19 cellular contexts compared by ENCODE assay signal in genomic region chr12:68821357-68822188, GRCh38. TPM values are rescaled to one million over a fixed set of nuclear protein-coding genes. Genes with fewer than 3 reads are reported as not detected.
DNase-seq lines count a peak whose midpoint lies in the region; ATAC-seq and TF ChIP-seq lines count a peak whose summit lies in the region.
"Had no signal": no experiment of that assay in that cellular context is flagged by ENCODE, and none has a peak within 500 bp of the region (broad histone marks: within the 10 kb centered on the region; RNA-seq: fewer than 3 reads in every experiment).

No MANE protein-coding gene starts in this region.

- H4K5ac ChIP-seq in mesendoderm (ENCODE audit: low read length), result no peak overlapping the region

- RAD21 ChIA-PET in HCT116 (lab: Charles Lee; ENCODE audit: low non-redundant PET in 1 of 2, low total read pairs in 2 of 2, uncharacterized antibody in 2 of 2, unreplicated experiment in 2 of 2), result no interaction called here

- POLR2A ChIA-PET in CD4-positive, alpha-beta memory T cell (lab: Charles Lee; ENCODE audit: partially characterized antibody), result interaction anchor here (3.3 kb wide), 1 partner anchor 9 kb away, joined by 15 read pairs; no protein-coding TSS in a partner anchor
- POLR2A ChIA-PET in HCT116 (lab: Charles Lee), result no interaction called here

- no peak overlapping the region for H3K56ac ChIP-seq in mesendoderm (ENCODE audit: low read length)

- no peak overlapping the region for H2AK5ac ChIP-seq in mesendoderm (ENCODE audit: low read length)

- BruUV-seq in HCT116 (replicated peaks; lab: Mats Ljungman, UMichigan), result no TSS peak

- H4K8ac ChIP-seq in mesendoderm (ENCODE audit: low read depth, low read length), result no peak overlapping the region

- WGBS in mesendoderm (ENCODE audit: extremely low coverage, insufficient coverage, low lambda C conversion rate), result no CpG with 5 or more reads among the region's 6 CpGs

- H3K4me1 ChIP-seq in CD4-positive, alpha-beta memory T cell (ENCODE audit: insufficient read depth, low read length), result peaks cover 16% of the 10 kb centered on the region
- H3K4me1 ChIP-seq in HCT116 (ENCODE audit: control insufficient read depth in 1 of 2, insufficient read depth in 2 of 2, low read length in 2 of 2) (no peaks in the 10 kb centered on the region), mesendoderm (ENCODE audit: control insufficient read depth, low read depth, low read length) (no peaks in the 10 kb centered on the region)

- H3K4me3 ChIP-seq in CD4-positive, alpha-beta memory T cell (ENCODE audit: low read length in 2 of 2), result no peak overlapping the region
- no peak overlapping the region for H3K4me3 ChIP-seq in HCT116 (replicated peaks in 1 of 2; ENCODE audit: low read depth in 1 of 2, low read length in 2 of 2)
- no peak overlapping the region for H3K4me3 ChIP-seq in mesendoderm (ENCODE audit: low read length)
- H3K4me3 ChIP-seq: GM23338, left ventricle myocardium inferior, vagina had no signal

- no peak for TF ChIP-seq POLR2A in HCT116 (IDR thresholded peaks at IDR 0.05; ENCODE audit: borderline replicate concordance, extremely low read depth, insufficient read depth, insufficient read length)

- no peak for TF ChIP-seq CTCF in HCT116 (IDR thresholded peaks at IDR 0.05 in 2 of 3, conservative IDR thresholded peaks at IDR 0.05 in 1 of 3; ENCODE audit: borderline replicate concordance in 1 of 3, insufficient read depth in 1 of 3, low read depth in 2 of 3, low read length in 2 of 3)

- H3K9me2 ChIP-seq in HCT116 (ENCODE audit: insufficient read depth), result no peaks in the 10 kb centered on the region

- no peak overlapping the region for H3K4ac ChIP-seq in mesendoderm (ENCODE audit: low read depth, low read length)

- intact Hi-C loops in CD4-positive, alpha-beta memory T cell (cut with micrococcal nuclease), result no loop called here
- intact Hi-C loops in HCT116 (cut with micrococcal nuclease), result no loop called here

- H3K4me1 Mint-ChIP-seq in CD4-positive, alpha-beta memory T cell, result peaks cover 13 to 24% (median 18%) of the 10 kb centered on the region in 4 donors
- peaks cover 29% of the 10 kb centered on the region for H3K4me1 Mint-ChIP-seq in activated naive CD8-positive, alpha-beta T cell (ENCODE audit: low read depth)
- H3K4me1 Mint-ChIP-seq: GM23338, nephron had no signal

- TF ChIP-seq RAD21 in HCT116 (IDR thresholded peaks at IDR 0.05; ENCODE audit: low read depth), result no peak

- no peak overlapping the region for H2BK120ac ChIP-seq in mesendoderm (ENCODE audit: low read depth, low read length)

- H3K4me2 ChIP-seq in HCT116 (ENCODE audit: low read length), result no peak overlapping the region
- no peak overlapping the region for H3K4me2 ChIP-seq in mesendoderm (ENCODE audit: low read length)
- H3K4me2 ChIP-seq: GM23338 had no signal

- H3K23ac ChIP-seq in mesendoderm (ENCODE audit: low read length), result no peak overlapping the region

- peaks cover 50% of the 10 kb centered on the region for H3K36me3 ChIP-seq in CD4-positive, alpha-beta memory T cell (ENCODE audit: insufficient read depth, low read length)
- H3K36me3 ChIP-seq in HCT116 (ENCODE audit: control insufficient read depth in 1 of 2, insufficient read depth in 2 of 2, low read length in 2 of 2) (peaks cover 55 to 78% of the 10 kb centered on the region in 2 experiments), mesendoderm (ENCODE audit: control insufficient read depth, insufficient read depth, low read length) (peaks cover 7% of the 10 kb centered on the region)

- no peaks in the 10 kb centered on the region for H3K27me3 Mint-ChIP-seq in CD4-positive, alpha-beta memory T cell
- no peaks in the 10 kb centered on the region for H3K27me3 Mint-ChIP-seq in activated naive CD8-positive, alpha-beta T cell

- H3K27me3 ChIP-seq in CD4-positive, alpha-beta memory T cell (ENCODE audit: insufficient read depth, low read length), result no peaks in the 10 kb centered on the region
- H3K27me3 ChIP-seq in HCT116 (ENCODE audit: insufficient read depth, low read length) (no peaks in the 10 kb centered on the region), mesendoderm (ENCODE audit: insufficient read depth, low read length, poor library complexity) (no peaks in the 10 kb centered on the region)
- H3K27me3 ChIP-seq: vagina had no signal

- ATAC-seq in HCT116 (no peak; the same call in 1 of the 2 replicates), GM21526 (IDR thresholded peaks at IDR 0.05; ENCODE audit: low FRiP score, unreplicated experiment) (no peak)
- ATAC-seq: esophagus mucosa, GM23338 had no signal

- no peaks in the 10 kb centered on the region for H3K9me3 Mint-ChIP-seq in CD4-positive, alpha-beta memory T cell
- H3K9me3 Mint-ChIP-seq in activated naive CD8-positive, alpha-beta T cell (ENCODE audit: low read depth), result no peaks in the 10 kb centered on the region
- H3K9me3 Mint-ChIP-seq: GM23338, nephron had no signal

- peaks cover 2% of the 10 kb centered on the region for H3K79me1 ChIP-seq in mesendoderm (ENCODE audit: low read length)

- CTCF ChIA-PET in CD4-positive, alpha-beta memory T cell (lab: Charles Lee; ENCODE audit: partially characterized antibody), result interaction anchor here (0.6 to 5.3 kb wide), 4 partner anchors 9 to 461 kb away, joined by 3 to 40 read pairs (median 15); partner anchors contain the start of gene MDM2
- CTCF ChIA-PET in HCT116 (lab: Charles Lee), result interaction anchor here (1.3 to 1.6 kb wide), 2 partner anchors 8 to 9 kb away, joined by 4 to 5 read pairs; no protein-coding TSS in a partner anchor

- peaks cover 9% of the 10 kb centered on the region; the same call in 1 of the 2 replicates for H4K20me1 ChIP-seq in HCT116 (ENCODE audit: insufficient read depth)

- no peak overlapping the region for H2BK15ac ChIP-seq in mesendoderm (replicated peaks; ENCODE audit: low read depth)

- no peak overlapping the region for H3K27ac ChIP-seq in CD4-positive, alpha-beta memory T cell (ENCODE audit: low read depth, low read length)
- H3K27ac ChIP-seq in HCT116 (ENCODE audit: low read depth, low read length) (no peak overlapping the region), mesendoderm (ENCODE audit: low read depth, low read length) (no peak overlapping the region)
- H3K27ac ChIP-seq: left ventricle myocardium inferior, vagina had no signal

- H3K9ac ChIP-seq in HCT116 (ENCODE audit: low read length) (no peak overlapping the region), mesendoderm (ENCODE audit: low read length) (no peak overlapping the region)

- H2AFZ ChIP-seq in HCT116 (ENCODE audit: low read depth, low read length, poor library complexity, severe bottlenecking), result no peak overlapping the region
- H2AFZ ChIP-seq: GM23338 had no signal

- H3K18ac ChIP-seq in mesendoderm (ENCODE audit: low read length), result no peak overlapping the region

- H2BK5ac ChIP-seq in mesendoderm (ENCODE audit: low read length), result no peak overlapping the region

- H3K9me3 ChIP-seq in CD4-positive, alpha-beta memory T cell (ENCODE audit: control insufficient read depth in 1 of 2, low read length in 2 of 2), result no peaks in the 10 kb centered on the region
- H3K9me3 ChIP-seq in HCT116 (ENCODE audit: control insufficient read depth in 1 of 2, insufficient read depth in 1 of 2, low read depth in 1 of 2, low read length in 2 of 2), result no peaks in the 10 kb centered on the region
- H3K9me3 ChIP-seq: left ventricle myocardium inferior, vagina had no signal

- H3K36me3 Mint-ChIP-seq in CD4-positive, alpha-beta memory T cell, result peaks cover 39 to 74% of the 10 kb centered on the region in 2 donors
- peaks cover 9% of the 10 kb centered on the region for H3K36me3 Mint-ChIP-seq in activated naive CD8-positive, alpha-beta T cell

- DNase-seq in CD4-positive, alpha-beta memory T cell, result no peak
- DNase-seq in HCT116 (ENCODE audit: low read depth, low spot score), result no peak
- peak; percentile 39 for DNase-seq in mesendoderm
- DNase-seq in epidermal melanocyte (ENCODE audit: insufficient read length, low spot score), result no peak
- no peak for DNase-seq in stimulated activated CD4-positive, alpha-beta T cell treated with anti-CD3 and anti-CD28 coated beads, Interleukin-12 subunit alpha, Interleukin-12 subunit beta, amount 100 ng/mL, for 4 hours
- DNase-seq: GF-D8; left ventricle myocardium inferior; NCI-H1694 treated with DMSO at 0.1 percent for 48 hours; NCI-H69; right cardiac atrium; RPMI8226; stimulated activated CD4-positive, alpha-beta T cell treated with anti-CD3 and anti-CD28 coated beads, Interleukin-4, amount 100 ng/mL, for 1 hour; T-helper 9 cell had no signal

- H3K79me2 ChIP-seq in HCT116 (ENCODE audit: insufficient read depth, low read length) (peaks cover 85% of the 10 kb centered on the region), mesendoderm (ENCODE audit: control insufficient read depth, insufficient read depth, low read length) (peaks cover 2% of the 10 kb centered on the region)

- peak overlapping the region in 2 of 8 donors; percentile 10 to 53 for H3K4me3 Mint-ChIP-seq in CD4-positive, alpha-beta memory T cell
- H3K4me3 Mint-ChIP-seq in activated naive CD8-positive, alpha-beta T cell, result no peak overlapping the region
- H3K4me3 Mint-ChIP-seq: GM23338, nephron had no signal

- H3K27ac Mint-ChIP-seq in CD4-positive, alpha-beta memory T cell, result peak overlapping the region in 6 of 7 donors; percentile 18 to 78 (median 64)
- H3K27ac Mint-ChIP-seq in activated naive CD8-positive, alpha-beta T cell, result peak overlapping the region; percentile 23
- H3K27ac Mint-ChIP-seq: GM23338, nephron had no signal

TF ChIP-seq in HCT116, 20 proteins besides CTCF, POLR2A, EP300 and RAD21:
- TF ChIP-seq JUND (IDR thresholded peaks at IDR 0.05) (no peak), ZFX (IDR thresholded peaks at IDR 0.05) (no peak), POLR2AphosphoS5 (IDR thresholded peaks at IDR 0.05; ENCODE audit: low read depth, low read length) (0 out of 2 replicates have a peak, but pooled peaks have one; percentile 12)

RNA-seq across cellular contexts. Expression of gene MDM2, which starts 13.6 kb away (rescaled TPM):
- total RNA-seq in CD4-positive, alpha-beta memory T cell, result 100 to 1,000 TPM; 117 to 121 TPM
- polyA plus RNA-seq in CD4-positive, alpha-beta memory T cell, result 10 to 100 TPM in 1 of 2 donors, 1 to 10 TPM in 1; 9.7 to 22.5 TPM
- total RNA-seq in HCT116 (2021; ENCODE audit: unreplicated experiment), result 170 TPM
- 33.0 and 35.6 TPM in 2 replicates for polyA plus RNA-seq in HCT116 (2012)
- 75.7 TPM for polyA plus RNA-seq in mesendoderm (2013, experiment 1 of 2)
- 76.8 TPM for polyA plus RNA-seq in mesendoderm (2013, experiment 2 of 2)
